ENCODE assay signal across 20 cellular contexts in genomic region chr1:14578156-14578555, GRCh38.
"Had no signal": no experiment of that assay in that cellular context is flagged by ENCODE, and none has a peak within 500 bp of the region (broad histone marks: within the 10 kb centered on the region; RNA-seq: fewer than 3 reads in every experiment).

No MANE protein-coding gene starts in this region.

- H3K36me3 Mint-ChIP-seq: activated naive CD8-positive, alpha-beta T cell treated with anti-CD3 and anti-CD28 coated beads, Interleukin-2, amount 10 ng/mL, durations not matched to agents 7 days and 5 days had no signal

- H3K27me3 Mint-ChIP-seq: activated CD4-positive, alpha-beta T cell treated with anti-CD3 and anti-CD28 coated beads, Interleukin-2, amount 10 ng/mL, durations not matched to agents 24 days and 14 days; activated naive CD8-positive, alpha-beta T cell treated with anti-CD3 and anti-CD28 coated beads, Interleukin-2, amount 10 ng/mL, durations not matched to agents 7 days and 5 days had no signal

- H3K4me3 Mint-ChIP-seq: activated CD4-positive, alpha-beta T cell treated with anti-CD3 and anti-CD28 coated beads, Interleukin-2, amount 10 ng/mL, durations not matched to agents 24 days and 14 days; activated CD8-positive, alpha-beta T cell treated with anti-CD3 and anti-CD28 coated beads for 36 hours; activated naive CD8-positive, alpha-beta T cell treated with anti-CD3 and anti-CD28 coated beads, Interleukin-2, amount 10 ng/mL, durations not matched to agents 7 days and 5 days; activated T-helper 17 cell treated with anti-CD3 and anti-CD28 coated beads, Interleukin-2, amount 50 U/mL, for 72 hours; central memory CD8-positive, alpha-beta T cell; endodermal cell; nephron; T-helper 1 cell treated with Interleukin-12 subunit alpha and Interleukin-12 subunit beta and Interleukin-4 antibody, amounts not matched to agents 30 μg/mL and 1 μg/mL, for 36 hours had no signal

- H3K27ac Mint-ChIP-seq: activated CD4-positive, alpha-beta T cell treated with anti-CD3 and anti-CD28 coated beads, Interleukin-2, amount 10 ng/mL, durations not matched to agents 24 days and 14 days; activated CD8-positive, alpha-beta T cell treated with anti-CD3 and anti-CD28 coated beads for 36 hours; activated naive CD8-positive, alpha-beta T cell treated with anti-CD3 and anti-CD28 coated beads, Interleukin-2, amount 10 ng/mL, durations not matched to agents 7 days and 5 days; activated T-helper 17 cell treated with anti-CD3 and anti-CD28 coated beads, Interleukin-2, amount 50 U/mL, for 72 hours; endodermal cell; nephron; T-helper 1 cell treated with Interleukin-12 subunit alpha and Interleukin-12 subunit beta and Interleukin-4 antibody, amounts not matched to agents 30 μg/mL and 1 μg/mL, for 36 hours had no signal

- H3K4me1 Mint-ChIP-seq: activated CD4-positive, alpha-beta T cell treated with anti-CD3 and anti-CD28 coated beads, Interleukin-2, amount 10 ng/mL, durations not matched to agents 24 days and 14 days; activated naive CD8-positive, alpha-beta T cell treated with anti-CD3 and anti-CD28 coated beads, Interleukin-2, amount 10 ng/mL, durations not matched to agents 7 days and 5 days; activated T-helper 17 cell treated with anti-CD3 and anti-CD28 coated beads, Interleukin-2, amount 50 U/mL, for 72 hours; central memory CD8-positive, alpha-beta T cell; nephron had no signal

- H3K4me1 ChIP-seq: colonic mucosa, sigmoid colon, thyroid gland, uterus had no signal

- H3K9me3 ChIP-seq: colonic mucosa, sigmoid colon, thyroid gland, uterus had no signal

- H3K27ac ChIP-seq: brain microvascular endothelial cell, colonic mucosa, sigmoid colon, thyroid gland, uterus had no signal

- ATAC-seq: activated CD8-positive, alpha-beta T cell treated with anti-CD3 and anti-CD28 coated beads for 36 hours; activated T-helper 17 cell treated with anti-CD3 and anti-CD28 coated beads, Interleukin-2, amount 50 U/mL, for 72 hours; left cardiac atrium had no signal

- DNase-seq: activated CD4-positive, alpha-beta T cell treated with anti-CD3 and anti-CD28 coated beads, Interleukin-2, amount 10 ng/mL, durations not matched to agents 24 days and 14 days; activated CD8-positive, alpha-beta T cell treated with anti-CD3 and anti-CD28 coated beads for 36 hours; activated naive CD4-positive, alpha-beta T cell; activated naive CD8-positive, alpha-beta T cell treated with anti-CD3 and anti-CD28 coated beads, Interleukin-2, amount 10 ng/mL, durations not matched to agents 7 days and 5 days; activated T-cell treated with anti-CD3 and anti-CD28 coated beads, Interleukin-2, amount 50 U/mL, for 1 hour; brain microvascular endothelial cell; colonic mucosa; endodermal cell; left cardiac atrium; midbrain; sigmoid colon; stimulated activated CD4-positive, alpha-beta T cell treated with anti-CD3 and anti-CD28 coated beads, Interleukin-2, amount 100 ng/mL, for 24 hours; stimulated activated naive CD4-positive, alpha-beta T cell treated with Interleukin-2 at 50 U/mL for 16 hours; thyroid gland; uterus had no signal

- H3K36me3 ChIP-seq: brain microvascular endothelial cell, colonic mucosa, sigmoid colon, thyroid gland, uterus had no signal

- H3K27me3 ChIP-seq: brain microvascular endothelial cell, colonic mucosa, thyroid gland, uterus had no signal

- H3K4me3 ChIP-seq: colonic mucosa, lung, sigmoid colon, thyroid gland, uterus had no signal

- H3K9me3 Mint-ChIP-seq: endodermal cell had no signal
